Comparison of ENCODE assay signal across 1 cellular context in the genomic region with DNA sequence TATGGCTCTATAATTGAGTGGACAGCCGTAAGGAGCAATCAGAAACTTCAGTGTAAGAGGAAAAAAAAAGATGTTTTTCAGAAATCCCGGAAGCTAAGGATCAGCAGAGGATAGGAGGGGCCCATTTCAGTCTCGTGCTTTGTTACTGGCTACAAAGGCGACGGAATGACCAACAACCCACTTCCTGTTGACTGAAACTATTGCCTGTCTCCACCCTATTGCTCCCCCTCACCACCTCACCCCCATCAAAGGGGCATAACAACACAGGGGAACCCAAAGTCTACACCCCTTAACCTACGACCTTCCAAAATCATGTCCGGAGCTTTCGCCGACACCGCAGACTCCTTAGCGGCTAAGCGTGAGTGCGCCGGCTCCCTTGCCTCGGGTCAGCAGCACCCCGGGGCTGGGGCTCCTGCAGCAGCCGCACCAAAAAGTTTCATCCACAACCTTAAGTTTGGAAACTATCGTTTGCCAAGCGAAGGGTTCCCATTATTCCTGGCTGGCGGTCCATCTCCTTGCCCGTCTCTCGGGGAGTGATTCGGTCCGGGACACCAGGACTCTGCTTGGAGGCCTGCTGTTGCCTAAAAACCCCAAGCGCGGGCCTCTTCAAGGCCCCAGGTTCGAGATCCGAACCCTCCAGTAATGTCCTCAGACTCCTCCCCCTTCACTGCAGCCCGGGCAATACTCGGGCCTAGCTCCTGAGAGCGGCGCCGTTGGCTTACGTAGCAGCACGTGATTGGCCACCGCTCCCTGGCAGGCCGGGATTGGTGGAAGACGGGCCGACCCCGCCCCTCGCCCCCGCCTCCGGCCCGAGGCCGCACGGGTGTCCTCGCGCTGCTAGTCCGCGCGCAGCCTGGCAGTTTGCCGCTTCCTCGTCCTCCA.
TF ChIP-seq lines count a peak whose summit lies in the region.

A gene (plus strand): TSS at position 840 of the 882 bp plus-strand sequence. CDS start 53 bp downstream, outside the sequence.

TF ChIP-seq in K562, 482 proteins besides CTCF, POLR2A, EP300 and RAD21 (continued from another document and continues in another):
- TF ChIP-seq U2AF2 (optimal IDR thresholded peaks at IDR 0.05; ENCODE audit: low read depth, low read length): no peak
- peak; percentile 69; the same call in 1 of the 2 replicates for TF ChIP-seq ETV5 (CRISPR knock-in tag; IDR thresholded peaks at IDR 0.05; ENCODE audit: low read depth)
- TF ChIP-seq, protein P1, sequence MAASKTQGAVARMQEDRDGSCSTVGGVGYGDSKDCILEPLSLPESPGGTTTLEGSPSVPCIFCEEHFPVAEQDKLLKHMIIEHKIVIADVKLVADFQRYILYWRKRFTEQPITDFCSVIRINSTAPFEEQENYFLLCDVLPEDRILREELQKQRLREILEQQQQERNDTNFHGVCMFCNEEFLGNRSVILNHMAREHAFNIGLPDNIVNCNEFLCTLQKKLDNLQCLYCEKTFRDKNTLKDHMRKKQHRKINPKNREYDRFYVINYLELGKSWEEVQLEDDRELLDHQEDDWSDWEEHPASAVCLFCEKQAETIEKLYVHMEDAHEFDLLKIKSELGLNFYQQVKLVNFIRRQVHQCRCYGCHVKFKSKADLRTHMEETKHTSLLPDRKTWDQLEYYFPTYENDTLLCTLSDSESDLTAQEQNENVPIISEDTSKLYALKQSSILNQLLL (CRISPR knock-in tag; IDR thresholded peaks at IDR 0.05; ENCODE audit: borderline replicate concordance): no peak
- peak; percentile 89 for TF ChIP-seq ELF1 (tag; IDR thresholded peaks at IDR 0.05)
- TF ChIP-seq ZNF197 (CRISPR knock-in tag; IDR thresholded peaks at IDR 0.05; ENCODE audit: low read depth): 0 out of 2 replicates have a peak, but pooled peaks have one; percentile 50
- peak; percentile 69 for TF ChIP-seq NEUROD1 (IDR thresholded peaks at IDR 0.05; ENCODE audit: borderline replicate concordance, low read depth, low read length, partially characterized antibody)
- TF ChIP-seq TOE1 (IDR thresholded peaks at IDR 0.05; ENCODE audit: borderline replicate concordance): peak; percentile 69; the same call in 1 of the 2 replicates
- TF ChIP-seq TOE1 (CRISPR knock-in tag; IDR thresholded peaks at IDR 0.05; ENCODE audit: borderline replicate concordance, low read depth): no peak
- peak; percentile 36 for TF ChIP-seq HMGN3 (IDR thresholded peaks at IDR 0.05; ENCODE audit: borderline replicate concordance, extremely low read depth, insufficient read length, low read depth, low read length)
- TF ChIP-seq ATF1 (CRISPR knock-in tag; IDR thresholded peaks at IDR 0.05): peak; percentile 82
- TF ChIP-seq ATF1 (tag; IDR thresholded peaks at IDR 0.05): peak; percentile 97
- TF ChIP-seq TAF1 (IDR thresholded peaks at IDR 0.05; ENCODE audit: control insufficient read depth, extremely low read depth, insufficient read depth, low read length, severe bottlenecking): peak; percentile 88
- peak; percentile 59 for TF ChIP-seq ZNF384 (IDR thresholded peaks at IDR 0.05; ENCODE audit: low read depth, low read length)
- no peak for TF ChIP-seq CBFA2T3 (IDR thresholded peaks at IDR 0.05)
- 0 out of 2 replicates have a peak, but pooled peaks have one; percentile 73 for TF ChIP-seq FOXK1 (CRISPR knock-in tag; IDR thresholded peaks at IDR 0.05; ENCODE audit: borderline replicate concordance)
- TF ChIP-seq SAFB (IDR thresholded peaks at IDR 0.05; ENCODE audit: borderline replicate concordance, low read depth, low read length): no peak
- TF ChIP-seq ZBTB17 (CRISPR knock-in tag; IDR thresholded peaks at IDR 0.05): 0 out of 2 replicates have a peak, but pooled peaks have one; percentile 27
- TF ChIP-seq, protein P2, sequence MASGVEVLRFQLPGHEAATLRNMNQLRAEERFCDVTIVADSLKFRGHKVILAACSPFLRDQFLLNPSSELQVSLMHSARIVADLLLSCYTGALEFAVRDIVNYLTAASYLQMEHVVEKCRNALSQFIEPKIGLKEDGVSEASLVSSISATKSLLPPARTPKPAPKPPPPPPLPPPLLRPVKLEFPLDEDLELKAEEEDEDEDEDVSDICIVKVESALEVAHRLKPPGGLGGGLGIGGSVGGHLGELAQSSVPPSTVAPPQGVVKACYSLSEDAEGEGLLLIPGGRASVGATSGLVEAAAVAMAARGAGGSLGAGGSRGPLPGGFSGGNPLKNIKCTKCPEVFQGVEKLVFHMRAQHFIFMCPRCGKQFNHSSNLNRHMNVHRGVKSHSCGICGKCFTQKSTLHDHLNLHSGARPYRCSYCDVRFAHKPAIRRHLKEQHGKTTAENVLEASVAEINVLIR (CRISPR knock-in tag; IDR thresholded peaks at IDR 0.05): peak; percentile 91
- TF ChIP-seq, protein P3, sequence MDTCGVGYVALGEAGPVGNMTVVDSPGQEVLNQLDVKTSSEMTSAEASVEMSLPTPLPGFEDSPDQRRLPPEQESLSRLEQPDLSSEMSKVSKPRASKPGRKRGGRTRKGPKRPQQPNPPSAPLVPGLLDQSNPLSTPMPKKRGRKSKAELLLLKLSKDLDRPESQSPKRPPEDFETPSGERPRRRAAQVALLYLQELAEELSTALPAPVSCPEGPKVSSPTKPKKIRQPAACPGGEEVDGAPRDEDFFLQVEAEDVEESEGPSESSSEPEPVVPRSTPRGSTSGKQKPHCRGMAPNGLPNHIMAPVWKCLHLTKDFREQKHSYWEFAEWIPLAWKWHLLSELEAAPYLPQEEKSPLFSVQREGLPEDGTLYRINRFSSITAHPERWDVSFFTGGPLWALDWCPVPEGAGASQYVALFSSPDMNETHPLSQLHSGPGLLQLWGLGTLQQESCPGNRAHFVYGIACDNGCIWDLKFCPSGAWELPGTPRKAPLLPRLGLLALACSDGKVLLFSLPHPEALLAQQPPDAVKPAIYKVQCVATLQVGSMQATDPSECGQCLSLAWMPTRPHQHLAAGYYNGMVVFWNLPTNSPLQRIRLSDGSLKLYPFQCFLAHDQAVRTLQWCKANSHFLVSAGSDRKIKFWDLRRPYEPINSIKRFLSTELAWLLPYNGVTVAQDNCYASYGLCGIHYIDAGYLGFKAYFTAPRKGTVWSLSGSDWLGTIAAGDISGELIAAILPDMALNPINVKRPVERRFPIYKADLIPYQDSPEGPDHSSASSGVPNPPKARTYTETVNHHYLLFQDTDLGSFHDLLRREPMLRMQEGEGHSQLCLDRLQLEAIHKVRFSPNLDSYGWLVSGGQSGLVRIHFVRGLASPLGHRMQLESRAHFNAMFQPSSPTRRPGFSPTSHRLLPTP (IDR thresholded peaks at IDR 0.05; ENCODE audit: borderline replicate concordance, extremely low read depth, insufficient read length): peak; percentile 74
- peak; percentile 75 for TF ChIP-seq ADNP (tag; IDR thresholded peaks at IDR 0.05)
- TF ChIP-seq HMG20A (CRISPR knock-in tag; conservative IDR thresholded peaks at IDR 0.05): no peak
- TF ChIP-seq CXXC5 (CRISPR knock-in tag; IDR thresholded peaks at IDR 0.05): peak; percentile 58; the same call in 1 of the 2 replicates
- TF ChIP-seq RBFOX2 (IDR thresholded peaks at IDR 0.05; ENCODE audit: low read depth, low read length): peak; percentile 98
- peak; percentile 43; the same call in 1 of the 2 replicates for TF ChIP-seq ZBTB7A (IDR thresholded peaks at IDR 0.05; ENCODE audit: borderline replicate concordance, control insufficient read depth, low read depth, low read length)
- TF ChIP-seq, protein P4, sequence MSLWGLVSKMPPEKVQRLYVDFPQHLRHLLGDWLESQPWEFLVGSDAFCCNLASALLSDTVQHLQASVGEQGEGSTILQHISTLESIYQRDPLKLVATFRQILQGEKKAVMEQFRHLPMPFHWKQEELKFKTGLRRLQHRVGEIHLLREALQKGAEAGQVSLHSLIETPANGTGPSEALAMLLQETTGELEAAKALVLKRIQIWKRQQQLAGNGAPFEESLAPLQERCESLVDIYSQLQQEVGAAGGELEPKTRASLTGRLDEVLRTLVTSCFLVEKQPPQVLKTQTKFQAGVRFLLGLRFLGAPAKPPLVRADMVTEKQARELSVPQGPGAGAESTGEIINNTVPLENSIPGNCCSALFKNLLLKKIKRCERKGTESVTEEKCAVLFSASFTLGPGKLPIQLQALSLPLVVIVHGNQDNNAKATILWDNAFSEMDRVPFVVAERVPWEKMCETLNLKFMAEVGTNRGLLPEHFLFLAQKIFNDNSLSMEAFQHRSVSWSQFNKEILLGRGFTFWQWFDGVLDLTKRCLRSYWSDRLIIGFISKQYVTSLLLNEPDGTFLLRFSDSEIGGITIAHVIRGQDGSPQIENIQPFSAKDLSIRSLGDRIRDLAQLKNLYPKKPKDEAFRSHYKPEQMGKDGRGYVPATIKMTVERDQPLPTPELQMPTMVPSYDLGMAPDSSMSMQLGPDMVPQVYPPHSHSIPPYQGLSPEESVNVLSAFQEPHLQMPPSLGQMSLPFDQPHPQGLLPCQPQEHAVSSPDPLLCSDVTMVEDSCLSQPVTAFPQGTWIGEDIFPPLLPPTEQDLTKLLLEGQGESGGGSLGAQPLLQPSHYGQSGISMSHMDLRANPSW (CRISPR knock-in tag; IDR thresholded peaks at IDR 0.05): no peak
- TF ChIP-seq MYC (IDR thresholded peaks at IDR 0.05; ENCODE audit: low read depth, low read length): peak; percentile 79
- peak; percentile 47; the same call in 1 of the 2 replicates for TF ChIP-seq MYC (CRISPR knock-in tag; IDR thresholded peaks at IDR 0.05; ENCODE audit: borderline replicate concordance, low read depth)
- TF ChIP-seq SP1 (CRISPR knock-in tag; IDR thresholded peaks at IDR 0.05): peak; percentile 83
- TF ChIP-seq, protein P5, sequence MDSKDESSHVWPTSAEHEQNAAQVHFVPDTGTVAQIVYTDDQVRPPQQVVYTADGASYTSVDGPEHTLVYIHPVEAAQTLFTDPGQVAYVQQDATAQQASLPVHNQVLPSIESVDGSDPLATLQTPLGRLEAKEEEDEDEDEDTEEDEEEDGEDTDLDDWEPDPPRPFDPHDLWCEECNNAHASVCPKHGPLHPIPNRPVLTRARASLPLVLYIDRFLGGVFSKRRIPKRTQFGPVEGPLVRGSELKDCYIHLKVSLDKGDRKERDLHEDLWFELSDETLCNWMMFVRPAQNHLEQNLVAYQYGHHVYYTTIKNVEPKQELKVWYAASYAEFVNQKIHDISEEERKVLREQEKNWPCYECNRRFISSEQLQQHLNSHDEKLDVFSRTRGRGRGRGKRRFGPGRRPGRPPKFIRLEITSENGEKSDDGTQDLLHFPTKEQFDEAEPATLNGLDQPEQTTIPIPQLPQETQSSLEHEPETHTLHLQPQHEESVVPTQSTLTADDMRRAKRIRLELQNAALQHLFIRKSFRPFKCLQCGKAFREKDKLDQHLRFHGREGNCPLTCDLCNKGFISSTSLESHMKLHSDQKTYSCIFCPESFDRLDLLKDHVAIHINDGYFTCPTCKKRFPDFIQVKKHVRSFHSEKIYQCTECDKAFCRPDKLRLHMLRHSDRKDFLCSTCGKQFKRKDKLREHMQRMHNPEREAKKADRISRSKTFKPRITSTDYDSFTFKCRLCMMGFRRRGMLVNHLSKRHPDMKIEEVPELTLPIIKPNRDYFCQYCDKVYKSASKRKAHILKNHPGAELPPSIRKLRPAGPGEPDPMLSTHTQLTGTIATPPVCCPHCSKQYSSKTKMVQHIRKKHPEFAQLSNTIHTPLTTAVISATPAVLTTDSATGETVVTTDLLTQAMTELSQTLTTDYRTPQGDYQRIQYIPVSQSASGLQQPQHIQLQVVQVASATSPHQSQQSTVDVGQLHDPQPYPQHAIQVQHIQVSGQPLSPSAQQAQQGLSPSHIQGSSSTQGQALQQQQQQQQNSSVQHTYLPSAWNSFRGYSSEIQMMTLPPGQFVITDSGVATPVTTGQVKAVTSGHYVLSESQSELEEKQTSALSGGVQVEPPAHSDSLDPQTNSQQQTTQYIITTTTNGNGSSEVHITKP (IDR thresholded peaks at IDR 0.05; ENCODE audit: partially characterized antibody): peak; percentile 24
- TF ChIP-seq NFIX (CRISPR knock-in tag; IDR thresholded peaks at IDR 0.05; ENCODE audit: low read depth): no peak
- TF ChIP-seq, protein P6, sequence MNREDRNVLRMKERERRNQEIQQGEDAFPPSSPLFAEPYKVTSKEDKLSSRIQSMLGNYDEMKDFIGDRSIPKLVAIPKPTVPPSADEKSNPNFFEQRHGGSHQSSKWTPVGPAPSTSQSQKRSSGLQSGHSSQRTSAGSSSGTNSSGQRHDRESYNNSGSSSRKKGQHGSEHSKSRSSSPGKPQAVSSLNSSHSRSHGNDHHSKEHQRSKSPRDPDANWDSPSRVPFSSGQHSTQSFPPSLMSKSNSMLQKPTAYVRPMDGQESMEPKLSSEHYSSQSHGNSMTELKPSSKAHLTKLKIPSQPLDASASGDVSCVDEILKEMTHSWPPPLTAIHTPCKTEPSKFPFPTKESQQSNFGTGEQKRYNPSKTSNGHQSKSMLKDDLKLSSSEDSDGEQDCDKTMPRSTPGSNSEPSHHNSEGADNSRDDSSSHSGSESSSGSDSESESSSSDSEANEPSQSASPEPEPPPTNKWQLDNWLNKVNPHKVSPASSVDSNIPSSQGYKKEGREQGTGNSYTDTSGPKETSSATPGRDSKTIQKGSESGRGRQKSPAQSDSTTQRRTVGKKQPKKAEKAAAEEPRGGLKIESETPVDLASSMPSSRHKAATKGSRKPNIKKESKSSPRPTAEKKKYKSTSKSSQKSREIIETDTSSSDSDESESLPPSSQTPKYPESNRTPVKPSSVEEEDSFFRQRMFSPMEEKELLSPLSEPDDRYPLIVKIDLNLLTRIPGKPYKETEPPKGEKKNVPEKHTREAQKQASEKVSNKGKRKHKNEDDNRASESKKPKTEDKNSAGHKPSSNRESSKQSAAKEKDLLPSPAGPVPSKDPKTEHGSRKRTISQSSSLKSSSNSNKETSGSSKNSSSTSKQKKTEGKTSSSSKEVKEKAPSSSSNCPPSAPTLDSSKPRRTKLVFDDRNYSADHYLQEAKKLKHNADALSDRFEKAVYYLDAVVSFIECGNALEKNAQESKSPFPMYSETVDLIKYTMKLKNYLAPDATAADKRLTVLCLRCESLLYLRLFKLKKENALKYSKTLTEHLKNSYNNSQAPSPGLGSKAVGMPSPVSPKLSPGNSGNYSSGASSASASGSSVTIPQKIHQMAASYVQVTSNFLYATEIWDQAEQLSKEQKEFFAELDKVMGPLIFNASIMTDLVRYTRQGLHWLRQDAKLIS (CRISPR knock-in tag; IDR thresholded peaks at IDR 0.05): 0 out of 2 replicates have a peak, but pooled peaks have one; percentile 20
- TF ChIP-seq ZNF217 (CRISPR knock-in tag; IDR thresholded peaks at IDR 0.05): no peak
- TF ChIP-seq, protein P7, sequence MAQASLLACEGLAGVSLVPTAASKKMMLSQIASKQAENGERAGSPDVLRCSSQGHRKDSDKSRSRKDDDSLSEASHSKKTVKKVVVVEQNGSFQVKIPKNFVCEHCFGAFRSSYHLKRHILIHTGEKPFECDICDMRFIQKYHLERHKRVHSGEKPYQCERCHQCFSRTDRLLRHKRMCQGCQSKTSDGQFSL (CRISPR knock-in tag; IDR thresholded peaks at IDR 0.05): peak; percentile 77
- TF ChIP-seq, protein P7 (tag; IDR thresholded peaks at IDR 0.05): peak in 1 of 2 experiments; percentile 84; a peak in 2 of 4 replicates
- 0 out of 2 replicates have a peak, but pooled peaks have one; percentile 40 for TF ChIP-seq ATF7 (IDR thresholded peaks at IDR 0.05)
- peak; percentile 80 for TF ChIP-seq NFIC (IDR thresholded peaks at IDR 0.05)
- 0 out of 2 replicates have a peak, but pooled peaks have one; percentile 55 for TF ChIP-seq ELF4 (CRISPR knock-in tag; IDR thresholded peaks at IDR 0.05)
- TF ChIP-seq RBM25 (IDR thresholded peaks at IDR 0.05; ENCODE audit: low read depth, low read length, severe bottlenecking): peak; percentile 69
